In genomic region chr11:61890536-61891330, GRCh38 we compare ENCODE assay signal across 1 cellular context.
TF ChIP-seq lines count a peak whose summit lies in the region.

No MANE protein-coding gene starts in this region.

TF ChIP-seq in HEK293, 187 proteins besides CTCF, POLR2A, EP300 and RAD21 (continued from another document):
- TF ChIP-seq, protein P1, sequence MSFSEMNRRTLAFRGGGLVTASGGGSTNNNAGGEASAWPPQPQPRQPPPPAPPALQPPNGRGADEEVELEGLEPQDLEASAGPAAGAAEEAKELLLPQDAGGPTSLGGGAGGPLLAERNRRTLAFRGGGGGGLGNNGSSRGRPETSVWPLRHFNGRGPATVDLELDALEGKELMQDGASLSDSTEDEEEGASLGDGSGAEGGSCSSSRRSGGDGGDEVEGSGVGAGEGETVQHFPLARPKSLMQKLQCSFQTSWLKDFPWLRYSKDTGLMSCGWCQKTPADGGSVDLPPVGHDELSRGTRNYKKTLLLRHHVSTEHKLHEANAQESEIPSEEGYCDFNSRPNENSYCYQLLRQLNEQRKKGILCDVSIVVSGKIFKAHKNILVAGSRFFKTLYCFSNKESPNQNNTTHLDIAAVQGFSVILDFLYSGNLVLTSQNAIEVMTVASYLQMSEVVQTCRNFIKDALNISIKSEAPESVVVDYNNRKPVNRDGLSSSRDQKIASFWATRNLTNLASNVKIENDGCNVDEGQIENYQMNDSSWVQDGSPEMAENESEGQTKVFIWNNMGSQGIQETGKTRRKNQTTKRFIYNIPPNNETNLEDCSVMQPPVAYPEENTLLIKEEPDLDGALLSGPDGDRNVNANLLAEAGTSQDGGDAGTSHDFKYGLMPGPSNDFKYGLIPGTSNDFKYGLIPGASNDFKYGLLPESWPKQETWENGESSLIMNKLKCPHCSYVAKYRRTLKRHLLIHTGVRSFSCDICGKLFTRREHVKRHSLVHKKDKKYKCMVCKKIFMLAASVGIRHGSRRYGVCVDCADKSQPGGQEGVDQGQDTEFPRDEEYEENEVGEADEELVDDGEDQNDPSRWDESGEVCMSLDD (tag by site-specific recombination; IDR thresholded peaks at IDR 0.05) = no peak
- TF ChIP-seq KLF1 (tag by site-specific recombination; IDR thresholded peaks at IDR 0.05) (no peak), ZNF514 (tag by site-specific recombination; IDR thresholded peaks at IDR 0.05) (no peak), HOXD13 (CRISPR knock-in tag; IDR thresholded peaks at IDR 0.05; ENCODE audit: borderline replicate concordance) (no peak), ZNF132 (tag by site-specific recombination; IDR thresholded peaks at IDR 0.05; ENCODE audit: borderline replicate concordance) (no peak), ZNF670 (tag by site-specific recombination; IDR thresholded peaks at IDR 0.05; ENCODE audit: low read depth) (no peak), ZNF140 (tag by site-specific recombination; IDR thresholded peaks at IDR 0.05) (no peak), ZNF37A (tag by site-specific recombination; IDR thresholded peaks at IDR 0.05) (no peak), KLF10 (tag by site-specific recombination; IDR thresholded peaks at IDR 0.05) (peak; percentile 64; the same call in 1 of the 2 replicates), ZSCAN16 (tag by site-specific recombination; IDR thresholded peaks at IDR 0.05) (no peak), ZSCAN18 (tag by site-specific recombination; IDR thresholded peaks at IDR 0.05) (no peak), ZNF302 (tag by site-specific recombination; IDR thresholded peaks at IDR 0.05; ENCODE audit: low read depth) (no peak), IKZF3 (tag by site-specific recombination; IDR thresholded peaks at IDR 0.05) (no peak), ZNF555 (tag by site-specific recombination; conservative IDR thresholded peaks at IDR 0.05) (no peak), ZNF791 (tag by site-specific recombination; IDR thresholded peaks at IDR 0.05) (no peak), GLI2 (tag by site-specific recombination; IDR thresholded peaks at IDR 0.05; ENCODE audit: borderline replicate concordance, low read depth) (no peak), ZBTB44 (tag by site-specific recombination; IDR thresholded peaks at IDR 0.05) (no peak), GFI1B (tag by site-specific recombination; IDR thresholded peaks at IDR 0.05) (no peak), SP2 (tag by site-specific recombination; IDR thresholded peaks at IDR 0.05) (peak; percentile 67), ZNF792 (tag by site-specific recombination; IDR thresholded peaks at IDR 0.05) (no peak), ZNF639 (tag by site-specific recombination; IDR thresholded peaks at IDR 0.05) (no peak), ZNF184 (tag by site-specific recombination; IDR thresholded peaks at IDR 0.05) (no peak), ZNF133 (tag by site-specific recombination; IDR thresholded peaks at IDR 0.05) (no peak), ZNF473 (tag by site-specific recombination; IDR thresholded peaks at IDR 0.05) (no peak), ZNF707 (tag by site-specific recombination; IDR thresholded peaks at IDR 0.05) (no peak), ZNF701 (tag by site-specific recombination; IDR thresholded peaks at IDR 0.05) (no peak), ZNF48 (tag by site-specific recombination; IDR thresholded peaks at IDR 0.05) (no peak), ZXDB (tag by site-specific recombination; IDR thresholded peaks at IDR 0.05) (no peak), ZBTB48 (tag by site-specific recombination; IDR thresholded peaks at IDR 0.05) (peak; percentile 34; the same call in 1 of the 2 replicates), ZNF221 (tag by site-specific recombination; IDR thresholded peaks at IDR 0.05; ENCODE audit: borderline replicate concordance) (no peak), ZBTB8A (tag by site-specific recombination; IDR thresholded peaks at IDR 0.05) (no peak), ZNF155 (tag by site-specific recombination; IDR thresholded peaks at IDR 0.05) (no peak), ZNF350 (tag by site-specific recombination; IDR thresholded peaks at IDR 0.05) (no peak), OSR2 (tag by site-specific recombination; IDR thresholded peaks at IDR 0.05) (0 out of 2 replicates have a peak, but pooled peaks have one; percentile 17), ZBTB20 (tag by site-specific recombination; IDR thresholded peaks at IDR 0.05) (no peak; the same call in 1 of the 2 replicates)
- TF ChIP-seq, protein P2, sequence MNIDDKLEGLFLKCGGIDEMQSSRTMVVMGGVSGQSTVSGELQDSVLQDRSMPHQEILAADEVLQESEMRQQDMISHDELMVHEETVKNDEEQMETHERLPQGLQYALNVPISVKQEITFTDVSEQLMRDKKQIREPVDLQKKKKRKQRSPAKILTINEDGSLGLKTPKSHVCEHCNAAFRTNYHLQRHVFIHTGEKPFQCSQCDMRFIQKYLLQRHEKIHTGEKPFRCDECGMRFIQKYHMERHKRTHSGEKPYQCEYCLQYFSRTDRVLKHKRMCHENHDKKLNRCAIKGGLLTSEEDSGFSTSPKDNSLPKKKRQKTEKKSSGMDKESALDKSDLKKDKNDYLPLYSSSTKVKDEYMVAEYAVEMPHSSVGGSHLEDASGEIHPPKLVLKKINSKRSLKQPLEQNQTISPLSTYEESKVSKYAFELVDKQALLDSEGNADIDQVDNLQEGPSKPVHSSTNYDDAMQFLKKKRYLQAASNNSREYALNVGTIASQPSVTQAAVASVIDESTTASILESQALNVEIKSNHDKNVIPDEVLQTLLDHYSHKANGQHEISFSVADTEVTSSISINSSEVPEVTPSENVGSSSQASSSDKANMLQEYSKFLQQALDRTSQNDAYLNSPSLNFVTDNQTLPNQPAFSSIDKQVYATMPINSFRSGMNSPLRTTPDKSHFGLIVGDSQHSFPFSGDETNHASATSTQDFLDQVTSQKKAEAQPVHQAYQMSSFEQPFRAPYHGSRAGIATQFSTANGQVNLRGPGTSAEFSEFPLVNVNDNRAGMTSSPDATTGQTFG (tag by site-specific recombination; IDR thresholded peaks at IDR 0.05; ENCODE audit: borderline replicate concordance) = no peak
- TF ChIP-seq, protein P3, sequence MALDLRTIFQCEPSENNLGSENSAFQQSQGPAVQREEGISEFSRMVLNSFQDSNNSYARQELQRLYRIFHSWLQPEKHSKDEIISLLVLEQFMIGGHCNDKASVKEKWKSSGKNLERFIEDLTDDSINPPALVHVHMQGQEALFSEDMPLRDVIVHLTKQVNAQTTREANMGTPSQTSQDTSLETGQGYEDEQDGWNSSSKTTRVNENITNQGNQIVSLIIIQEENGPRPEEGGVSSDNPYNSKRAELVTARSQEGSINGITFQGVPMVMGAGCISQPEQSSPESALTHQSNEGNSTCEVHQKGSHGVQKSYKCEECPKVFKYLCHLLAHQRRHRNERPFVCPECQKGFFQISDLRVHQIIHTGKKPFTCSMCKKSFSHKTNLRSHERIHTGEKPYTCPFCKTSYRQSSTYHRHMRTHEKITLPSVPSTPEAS (tag by site-specific recombination; IDR thresholded peaks at IDR 0.05) = no peak
